Comparison of ENCODE assay signal across 34 cellular contexts in genomic region chr2:160045703-160046210, GRCh38. TPM values are rescaled to one million over a fixed set of nuclear protein-coding genes. Genes with fewer than 3 reads are reported as not detected.
"Had no signal": no experiment of that assay in that cellular context is flagged by ENCODE, and none has a peak within 500 bp of the region (broad histone marks: within the 10 kb centered on the region; RNA-seq: fewer than 3 reads in every experiment).

No MANE protein-coding gene starts in this region.

- H3K27me3 ChIP-seq: ascending aorta had no signal

- FAIRE-seq: TTC549 had no signal

- ATAC-seq: activated CD8-positive, alpha-beta memory T cell treated with anti-CD3 and anti-CD28 coated beads, Interleukin-2, amount 10 ng/mL, durations not matched to agents 7 days and 5 days; activated CD8-positive, alpha-beta T cell treated with anti-CD3 and anti-CD28 coated beads, Interleukin-2, amount 10 ng/mL, durations not matched to agents 7 days and 5 days; activated naive CD8-positive, alpha-beta T cell treated with anti-CD3 and anti-CD28 coated beads, Interleukin-2, amount 50 U/mL, for 24 hours had no signal

- H3K4me3 ChIP-seq: ascending aorta had no signal

- H3K36me3 Mint-ChIP-seq: activated CD4-positive, alpha-beta memory T cell treated with anti-CD3 and anti-CD28 coated beads for 36 hours; activated CD8-positive, alpha-beta memory T cell treated with anti-CD3 and anti-CD28 coated beads, Interleukin-2, amount 10 ng/mL, durations not matched to agents 7 days and 5 days; activated naive CD4-positive, alpha-beta T cell treated with anti-CD3 and anti-CD28 coated beads, Interleukin-2, amount 10 ng/mL, durations not matched to agents 7 days and 5 days; activated naive CD4-positive, alpha-beta T cell treated with anti-CD3 and anti-CD28 coated beads, Interleukin-2, amount 50 U/mL, for 24 hours; activated naive CD8-positive, alpha-beta T cell; activated naive CD8-positive, alpha-beta T cell treated with anti-CD3 and anti-CD28 coated beads, Interleukin-2, amount 10 ng/mL, durations not matched to agents 7 days and 5 days; brain had no signal

- DNase-seq: activated B cell treated with CpG ODN at 0.5 μM for 24 hours; activated CD4-positive, alpha-beta memory T cell treated with anti-CD3 and anti-CD28 coated beads for 36 hours; activated CD4-positive, alpha-beta T cell treated with anti-CD3 and anti-CD28 coated beads for 4 hours; activated CD4-positive, alpha-beta T cell treated with anti-CD3 and anti-CD28 coated beads, Interleukin-2, amount 10 ng/mL, durations not matched to agents 24 days and 14 days; activated CD4-positive, alpha-beta T cell treated with anti-CD3 and anti-CD28 coated beads, Interleukin-2, amount 50 U/mL, for 1 hour; activated CD4-positive, alpha-beta T cell treated with anti-CD3 and anti-CD28 coated beads, Interleukin-2, amount 50 U/mL, for 4 hours; activated CD4-positive, CD25-positive, alpha-beta regulatory T cell treated with anti-CD3 and anti-CD28 coated beads, Interleukin-2, amount 50 U/mL, for 72 hours; activated CD8-positive, alpha-beta memory T cell treated with anti-CD3 and anti-CD28 coated beads for 24 hours; activated CD8-positive, alpha-beta memory T cell treated with anti-CD3 and anti-CD28 coated beads, Interleukin-2, amount 10 ng/mL, durations not matched to agents 7 days and 5 days; activated CD8-positive, alpha-beta memory T cell treated with anti-CD3 and anti-CD28 coated beads, Interleukin-2, amount 50 U/mL, for 48 hours; activated CD8-positive, alpha-beta T cell treated with anti-CD3 and anti-CD28 coated beads, Interleukin-2, amount 10 ng/mL, durations not matched to agents 7 days and 5 days; activated effector memory CD4-positive, alpha-beta T cell treated with Interleukin-2 at 50 U/mL for 16 hours; activated gamma-delta T cell; activated naive CD4-positive, alpha-beta T cell treated with anti-CD3 and anti-CD28 coated beads, Interleukin-2, amount 10 ng/mL, durations not matched to agents 7 days and 5 days; activated naive CD4-positive, alpha-beta T cell treated with Interleukin-2 at 50 U/mL for 16 hours; activated naive CD8-positive, alpha-beta T cell treated with anti-CD3 and anti-CD28 coated beads, Interleukin-2, amount 10 ng/mL, durations not matched to agents 7 days and 5 days; activated naive CD8-positive, alpha-beta T cell treated with anti-CD3 and anti-CD28 coated beads, Interleukin-2, amount 50 U/mL, for 24 hours; activated T-cell treated with anti-CD3 and anti-CD28 coated beads, Interleukin-2, amount 50 U/mL, for 24 hours; activated T-cell treated with anti-CD3 and anti-CD28 coated beads, Interleukin-2, amount 50 U/mL, for 48 hours; amygdala; anterior cingulate cortex; central memory CD4-positive, alpha-beta T cell; T-helper 1 cell; T-helper 2 cell; T-helper 9 cell had no signal

- H3K9me3 Mint-ChIP-seq: activated B cell treated with CpG ODN at 0.5 μM for 24 hours; activated CD4-positive, alpha-beta memory T cell treated with anti-CD3 and anti-CD28 coated beads for 36 hours; activated CD4-positive, alpha-beta T cell treated with anti-CD3 and anti-CD28 coated beads, Interleukin-2, amount 10 ng/mL, durations not matched to agents 24 days and 14 days; activated naive CD4-positive, alpha-beta T cell treated with anti-CD3 and anti-CD28 coated beads, Interleukin-2, amount 10 ng/mL, durations not matched to agents 7 days and 5 days; activated naive CD4-positive, alpha-beta T cell treated with anti-CD3 and anti-CD28 coated beads, Interleukin-2, amount 50 U/mL, for 24 hours; activated naive CD8-positive, alpha-beta T cell treated with anti-CD3 and anti-CD28 coated beads, Interleukin-2, amount 10 ng/mL, durations not matched to agents 7 days and 5 days; activated naive CD8-positive, alpha-beta T cell treated with anti-CD3 and anti-CD28 coated beads, Interleukin-2, amount 50 U/mL, for 24 hours; activated T-cell treated with anti-CD3 and anti-CD28 coated beads, Interleukin-2, amount 50 U/mL, for 24 hours; activated T-helper 2 cell treated with anti-CD3 and anti-CD28 coated beads, Interferon-gamma antibody, Interleukin-2, Interleukin-4, amounts not matched to agents 10 μg/mL and 5 μg/mL and 100 μg/mL, durations not matched to agents 14 hours and 24 hours and 36 hours; brain; T-helper 1 cell treated with Interleukin-12 subunit alpha and Interleukin-12 subunit beta and Interleukin-4 antibody, amounts not matched to agents 30 μg/mL and 1 μg/mL, for 36 hours; T-helper 2 cell treated with Interferon-gamma antibody and Interleukin-4, amounts not matched to agents 5 μg/mL and 100 μg/mL, for 36 hours had no signal

- H3K4me1 Mint-ChIP-seq: activated B cell treated with CpG ODN at 0.5 μM for 24 hours; activated CD8-positive, alpha-beta memory T cell treated with anti-CD3 and anti-CD28 coated beads, Interleukin-2, amount 10 ng/mL, durations not matched to agents 7 days and 5 days; activated naive CD4-positive, alpha-beta T cell treated with anti-CD3 and anti-CD28 coated beads, Interleukin-2, amount 10 ng/mL, durations not matched to agents 7 days and 5 days; activated naive CD4-positive, alpha-beta T cell treated with anti-CD3 and anti-CD28 coated beads, Interleukin-2, amount 50 U/mL, for 24 hours; activated naive CD8-positive, alpha-beta T cell treated with anti-CD3 and anti-CD28 coated beads, Interleukin-2, amount 10 ng/mL, durations not matched to agents 7 days and 5 days had no signal

- H3K4me1 ChIP-seq: ascending aorta had no signal

- H3K27ac Mint-ChIP-seq: activated B cell treated with CpG ODN at 0.5 μM for 24 hours; activated CD4-positive, alpha-beta memory T cell treated with anti-CD3 and anti-CD28 coated beads for 36 hours; activated CD4-positive, alpha-beta T cell treated with anti-CD3 and anti-CD28 coated beads, Interleukin-2, amount 10 ng/mL, durations not matched to agents 24 days and 14 days; activated CD8-positive, alpha-beta memory T cell treated with anti-CD3 and anti-CD28 coated beads, Interleukin-2, amount 10 ng/mL, durations not matched to agents 7 days and 5 days; activated CD8-positive, alpha-beta T cell treated with anti-CD3 and anti-CD28 coated beads, Interleukin-2, amount 10 ng/mL, durations not matched to agents 7 days and 5 days; activated naive CD4-positive, alpha-beta T cell treated with anti-CD3 and anti-CD28 coated beads, Interleukin-2, amount 10 ng/mL, durations not matched to agents 7 days and 5 days; activated naive CD4-positive, alpha-beta T cell treated with anti-CD3 and anti-CD28 coated beads, Interleukin-2, amount 50 U/mL, for 24 hours; activated naive CD8-positive, alpha-beta T cell; activated naive CD8-positive, alpha-beta T cell treated with anti-CD3 and anti-CD28 coated beads, Interleukin-2, amount 10 ng/mL, durations not matched to agents 7 days and 5 days; activated naive CD8-positive, alpha-beta T cell treated with anti-CD3 and anti-CD28 coated beads, Interleukin-2, amount 50 U/mL, for 24 hours; activated T-cell treated with anti-CD3 and anti-CD28 coated beads, Interleukin-2, amount 50 U/mL, for 24 hours; activated T-helper 2 cell treated with anti-CD3 and anti-CD28 coated beads, Interferon-gamma antibody, Interleukin-2, Interleukin-4, amounts not matched to agents 10 μg/mL and 5 μg/mL and 100 μg/mL, durations not matched to agents 14 hours and 24 hours and 36 hours; brain; T-helper 1 cell treated with Interleukin-12 subunit alpha and Interleukin-12 subunit beta and Interleukin-4 antibody, amounts not matched to agents 30 μg/mL and 1 μg/mL, for 36 hours; T-helper 2 cell treated with Interferon-gamma antibody and Interleukin-4, amounts not matched to agents 5 μg/mL and 100 μg/mL, for 36 hours had no signal

- H3K27ac ChIP-seq: ascending aorta, VCaP had no signal

- H3K4me3 Mint-ChIP-seq: activated B cell treated with CpG ODN at 0.5 μM for 24 hours; activated CD4-positive, alpha-beta memory T cell treated with anti-CD3 and anti-CD28 coated beads for 36 hours; activated CD4-positive, alpha-beta T cell treated with anti-CD3 and anti-CD28 coated beads, Interleukin-2, amount 10 ng/mL, durations not matched to agents 24 days and 14 days; activated CD8-positive, alpha-beta memory T cell treated with anti-CD3 and anti-CD28 coated beads, Interleukin-2, amount 10 ng/mL, durations not matched to agents 7 days and 5 days; activated CD8-positive, alpha-beta T cell treated with anti-CD3 and anti-CD28 coated beads, Interleukin-2, amount 10 ng/mL, durations not matched to agents 7 days and 5 days; activated naive CD4-positive, alpha-beta T cell treated with anti-CD3 and anti-CD28 coated beads, Interleukin-2, amount 10 ng/mL, durations not matched to agents 7 days and 5 days; activated naive CD4-positive, alpha-beta T cell treated with anti-CD3 and anti-CD28 coated beads, Interleukin-2, amount 50 U/mL, for 24 hours; activated naive CD8-positive, alpha-beta T cell; activated naive CD8-positive, alpha-beta T cell treated with anti-CD3 and anti-CD28 coated beads, Interleukin-2, amount 10 ng/mL, durations not matched to agents 7 days and 5 days; activated naive CD8-positive, alpha-beta T cell treated with anti-CD3 and anti-CD28 coated beads, Interleukin-2, amount 50 U/mL, for 24 hours; activated T-cell treated with anti-CD3 and anti-CD28 coated beads, Interleukin-2, amount 50 U/mL, for 24 hours; brain; T-helper 1 cell treated with Interleukin-12 subunit alpha and Interleukin-12 subunit beta and Interleukin-4 antibody, amounts not matched to agents 30 μg/mL and 1 μg/mL, for 36 hours; T-helper 2 cell treated with Interferon-gamma antibody and Interleukin-4, amounts not matched to agents 5 μg/mL and 100 μg/mL, for 36 hours had no signal

- H3K9me3 ChIP-seq: ascending aorta had no signal

RNA-seq across cellular contexts. Expression of gene PLA2R1, which starts 16.7 kb away (rescaled TPM):
- total RNA-seq: activated B cell treated with CpG ODN at 0.5 μM for 24 hours; activated CD4-positive, alpha-beta memory T cell treated with anti-CD3 and anti-CD28 coated beads for 36 hours; activated CD4-positive, alpha-beta T cell treated with anti-CD3 and anti-CD28 coated beads, Interleukin-2, amount 10 ng/mL, durations not matched to agents 24 days and 14 days; activated CD8-positive, alpha-beta memory T cell treated with anti-CD3 and anti-CD28 coated beads, Interleukin-2, amount 10 ng/mL, durations not matched to agents 7 days and 5 days; activated CD8-positive, alpha-beta T cell treated with anti-CD3 and anti-CD28 coated beads, Interleukin-2, amount 10 ng/mL, durations not matched to agents 7 days and 5 days; activated naive CD8-positive, alpha-beta T cell treated with anti-CD3 and anti-CD28 coated beads, Interleukin-2, amount 10 ng/mL, durations not matched to agents 7 days and 5 days; activated T-helper 2 cell treated with anti-CD3 and anti-CD28 coated beads, Interferon-gamma antibody, Interleukin-2, Interleukin-4, amounts not matched to agents 10 μg/mL and 5 μg/mL and 100 μg/mL, durations not matched to agents 14 hours and 24 hours and 36 hours had no signal
